28 cellular contexts compared by ENCODE assay signal in genomic region chr9:107368696-107369095, GRCh38.
DNase-seq lines count a peak whose midpoint lies in the region; ATAC-seq, FAIRE-seq and TF ChIP-seq lines count a peak whose summit lies in the region.
"Had no signal": no experiment of that assay in that cellular context is flagged by ENCODE, and none has a peak within 500 bp of the region (broad histone marks: within the 10 kb centered on the region; RNA-seq: fewer than 3 reads in every experiment).

No MANE protein-coding gene starts in this region.

- POLR2A ChIA-PET in HepG2 (lab: Yijun Ruan, JAX): interaction anchor here (1.6 to 2.2 kb wide), 4 partner anchors 21 to 85 kb away, joined by 3 to 8 read pairs (median 6); no protein-coding TSS in a partner anchor

- CTCF ChIA-PET in HepG2 (lab: Yijun Ruan, JAX; ENCODE audit: low intra/inter-chr PET ratio, low total read pairs): no interaction called here

- no peaks in the 10 kb centered on the region for H4K20me1 ChIP-seq in HepG2 (ENCODE audit: insufficient read depth, low read length)
- H4K20me1 ChIP-seq in neural progenitor cell (ENCODE audit: low read depth): no peaks in the 10 kb centered on the region
- H4K20me1 ChIP-seq: BLaER1 had no signal

- H3K27ac Mint-ChIP-seq in neural progenitor cell: no peak overlapping the region
- H3K27ac Mint-ChIP-seq in activated T-helper 17 cell treated with anti-CD3 and anti-CD28 coated beads, Interleukin-2, amount 50 U/mL, for 72 hours: no peak overlapping the region
- H3K27ac Mint-ChIP-seq: CD4-positive, alpha-beta T cell had no signal

- no peak for TF ChIP-seq POLR2A in HepG2 (IDR thresholded peaks at IDR 0.05; ENCODE audit: insufficient read depth in 1 of 2, low read depth in 2 of 2, low read length in 2 of 2)

- FAIRE-seq in HepG2 (lab: Jason Lieb, UNC): no peak
- FAIRE-seq: GM12878 had no signal

- H3K4me1 Mint-ChIP-seq in neural progenitor cell: peaks cover 24% of the 10 kb centered on the region
- no peaks in the 10 kb centered on the region for H3K4me1 Mint-ChIP-seq in activated T-helper 17 cell treated with anti-CD3 and anti-CD28 coated beads, Interleukin-2, amount 50 U/mL, for 72 hours

- H2AFZ ChIP-seq in HepG2 (ENCODE audit: low read length): no peak overlapping the region
- H2AFZ ChIP-seq in neural progenitor cell (replicated peaks): no peak overlapping the region
- H2AFZ ChIP-seq: PC-9 had no signal

- TF ChIP-seq CTCF in left ventricle myocardium inferior (IDR thresholded peaks at IDR 0.05; ENCODE audit: borderline replicate concordance) (no peak), HepG2 (CRISPR knock-in tag; IDR thresholded peaks at IDR 0.05) (no peak), neural progenitor cell (IDR thresholded peaks at IDR 0.05) (no peak)

- no peaks in the 10 kb centered on the region for H3F3A ChIP-seq in neural progenitor cell (ENCODE audit: low read depth)

- H3K4me1 ChIP-seq in left ventricle myocardium inferior (no peaks in the 10 kb centered on the region), HepG2 (ENCODE audit: insufficient read depth, low read length) (peaks cover 22% of the 10 kb centered on the region), neural progenitor cell (peaks cover 16% of the 10 kb centered on the region)

- peak; percentile 45 for DNase-seq in left cardiac atrium
- no peak for DNase-seq in left ventricle myocardium inferior
- DNase-seq in HepG2 (ENCODE audit: low spot score): peak; percentile 33
- peak; percentile 23 for DNase-seq in neural progenitor cell (ENCODE audit: low spot score)
- DNase-seq: ACHN; CD4-positive, alpha-beta T cell; COR-L47; DMS 273 treated with DMSO at 0.1 percent for 48 hours; DMS79 treated with DMSO at 0.1 percent for 48 hours; GOT3; NCI-H1105; NCI-H146; NCI-H2029 treated with DMSO at 0.1 percent for 48 hours; NCI-H226; NCI-H510A treated with DMSO at 0.1 percent for 48 hours; NCI-H748 treated with DMSO at 0.1 percent for 48 hours; PC-9; SIG-M5 had no signal

- in situ Hi-C loops in HepG2 (cut with HindIII; ENCODE audit: extremely low pct_ligation_motif_present, low pct_unique_long_range_greater_than_20kb): no loop called here

- TF ChIP-seq RAD21 in HepG2 (CRISPR knock-in tag; IDR thresholded peaks at IDR 0.05): no peak

- no peaks in the 10 kb centered on the region for H3K36me3 ChIP-seq in left ventricle myocardium inferior
- H3K36me3 ChIP-seq in HepG2 (replicated peaks in 1 of 2; ENCODE audit: control insufficient read depth in 1 of 2, insufficient read depth in 2 of 2, low read length in 2 of 2): no peaks in the 10 kb centered on the region
- no peaks in the 10 kb centered on the region for H3K36me3 ChIP-seq in neural progenitor cell
- H3K36me3 ChIP-seq: BLaER1 had no signal

- H3K9me3 ChIP-seq in left ventricle myocardium inferior (replicated peaks): no peaks in the 10 kb centered on the region
- H3K9me3 ChIP-seq in HepG2 (ENCODE audit: low read length): no peaks in the 10 kb centered on the region
- no peaks in the 10 kb centered on the region for H3K9me3 ChIP-seq in neural progenitor cell (ENCODE audit: low read depth)
- H3K9me3 ChIP-seq: BLaER1 had no signal

- intact Hi-C loops in left cardiac atrium (cut with DNase I) (no loop called here), left ventricle myocardium inferior (cut with micrococcal nuclease) (no loop called here), HepG2 (cut with micrococcal nuclease; ENCODE audit: unreplicated experiment) (no loop called here)

- H3K27me3 Mint-ChIP-seq in neural progenitor cell (ENCODE audit: insufficient read depth, low read depth): peaks cover 6% of the 10 kb centered on the region
- peaks cover 3% of the 10 kb centered on the region for H3K27me3 Mint-ChIP-seq in activated T-helper 17 cell treated with anti-CD3 and anti-CD28 coated beads, Interleukin-2, amount 50 U/mL, for 72 hours

- H3K79me2 ChIP-seq in HepG2 (ENCODE audit: insufficient read depth, low read length) (no peaks in the 10 kb centered on the region), neural progenitor cell (ENCODE audit: low read depth) (no peaks in the 10 kb centered on the region)

- H3K27me3 ChIP-seq in left ventricle myocardium inferior (ENCODE audit: low read depth) (no peaks in the 10 kb centered on the region), HepG2 (ENCODE audit: control insufficient read depth in 1 of 2, insufficient read depth in 2 of 2, low read length in 2 of 2) (no peaks in the 10 kb centered on the region), neural progenitor cell (no peaks in the 10 kb centered on the region)
- H3K27me3 ChIP-seq: BLaER1 had no signal

- TF ChIP-seq EP300 in HepG2 (IDR thresholded peaks at IDR 0.05; ENCODE audit: low read depth in 2 of 2, low read length in 2 of 2) (no peak), HepG2 (CRISPR knock-in tag; IDR thresholded peaks at IDR 0.05; ENCODE audit: borderline replicate concordance) (no peak)

- H3K36me3 Mint-ChIP-seq in neural progenitor cell: no peaks in the 10 kb centered on the region
- no peaks in the 10 kb centered on the region for H3K36me3 Mint-ChIP-seq in activated T-helper 17 cell treated with anti-CD3 and anti-CD28 coated beads, Interleukin-2, amount 50 U/mL, for 72 hours (ENCODE audit: low read depth)
- H3K36me3 Mint-ChIP-seq: IgD-negative memory B cell had no signal

- 4% methylated on average over 9 of the region's 9 CpGs for WGBS in HepG2 (ENCODE audit: low lambda C conversion rate)

- H3K27ac ChIP-seq in left ventricle myocardium inferior (replicated peaks) (no peak overlapping the region), HepG2 (ENCODE audit: extremely low read length, insufficient read depth, low read length) (no peak overlapping the region), neural progenitor cell (no peak overlapping the region)
- H3K27ac ChIP-seq: 22Rv1, BLaER1, PC-9, RWPE1 had no signal

- ATAC-seq in left cardiac atrium (no peak), HepG2 (peak; percentile 27; the same call in 1 of the 3 replicates), GM19351 (IDR thresholded peaks at IDR 0.05; ENCODE audit: unreplicated experiment) (no peak), GM21825 (IDR thresholded peaks at IDR 0.05; ENCODE audit: unreplicated experiment) (no peak), HG02981 (IDR thresholded peaks at IDR 0.05; ENCODE audit: unreplicated experiment) (no peak)
- ATAC-seq in activated T-helper 17 cell treated with anti-CD3 and anti-CD28 coated beads, Interleukin-2, amount 50 U/mL, for 72 hours (replicated peaks): no peak
- ATAC-seq: HCT116 had no signal

- H3K9me3 Mint-ChIP-seq in neural progenitor cell: no peaks in the 10 kb centered on the region
- H3K9me3 Mint-ChIP-seq in activated T-helper 17 cell treated with anti-CD3 and anti-CD28 coated beads, Interleukin-2, amount 50 U/mL, for 72 hours: no peaks in the 10 kb centered on the region
- H3K9me3 Mint-ChIP-seq: CD4-positive, alpha-beta T cell; IgD-negative memory B cell had no signal

- peak overlapping the region; percentile 47; the same call in 1 of the 2 replicates for H3K4me2 ChIP-seq in HepG2 (ENCODE audit: low read depth, low read length)
- H3K4me2 ChIP-seq in neural progenitor cell: no peak overlapping the region
- H3K4me2 ChIP-seq: PC-9 had no signal

- no peak overlapping the region for H3K9ac ChIP-seq in HepG2 (ENCODE audit: insufficient read depth, low read depth, low read length)
- H3K9ac ChIP-seq in neural progenitor cell: no peak overlapping the region
- H3K9ac ChIP-seq: BLaER1 had no signal

- no peak overlapping the region for H3K4me3 Mint-ChIP-seq in neural progenitor cell
- no peak overlapping the region for H3K4me3 Mint-ChIP-seq in activated T-helper 17 cell treated with anti-CD3 and anti-CD28 coated beads, Interleukin-2, amount 50 U/mL, for 72 hours
- H3K4me3 Mint-ChIP-seq: CD4-positive, alpha-beta T cell; IgD-negative memory B cell had no signal

- no peak overlapping the region for H3K4me3 ChIP-seq in left ventricle myocardium inferior
- peak overlapping the region in 1 of 3 experiments; percentile 3; a peak in 1 of 6 replicates for H3K4me3 ChIP-seq in HepG2 (replicated peaks in 1 of 3; ENCODE audit: insufficient read depth in 1 of 3, low read depth in 2 of 3, low read length in 3 of 3)
- no peak overlapping the region for H3K4me3 ChIP-seq in neural progenitor cell
- H3K4me3 ChIP-seq: BLaER1, GM12878, PC-9 had no signal

- BruUV-seq in HepG2 (replicated peaks; lab: Mats Ljungman, UMichigan): no TSS peak

TF ChIP-seq in HepG2, 621 proteins besides CTCF, POLR2A, EP300 and RAD21 (continues in another document):
- 0 out of 2 replicates have a peak, but pooled peaks have one; percentile 26 for TF ChIP-seq ZMYM4 (CRISPR knock-in tag; IDR thresholded peaks at IDR 0.05)
- no peak for TF ChIP-seq ZNF792 (CRISPR knock-in tag; IDR thresholded peaks at IDR 0.05)
- 0 out of 2 replicates have a peak, but pooled peaks have one; percentile 16 for TF ChIP-seq ZNF441 (CRISPR knock-in tag; IDR thresholded peaks at IDR 0.05; ENCODE audit: borderline replicate concordance)
- peak; percentile 32; the same call in 1 of the 2 replicates for TF ChIP-seq SALL1 (CRISPR knock-in tag; IDR thresholded peaks at IDR 0.05)
- no peak for TF ChIP-seq SRSF9 (IDR thresholded peaks at IDR 0.05; ENCODE audit: borderline replicate concordance, insufficient read depth, low read depth, low read length, poor library complexity, severe bottlenecking)
- TF ChIP-seq PITX1 (CRISPR knock-in tag; IDR thresholded peaks at IDR 0.05): 0 out of 2 replicates have a peak, but pooled peaks have one; percentile 41
- no peak for TF ChIP-seq KLF16 (CRISPR knock-in tag; IDR thresholded peaks at IDR 0.05)
- peak; percentile 32; the same call in 1 of the 2 replicates for TF ChIP-seq BCL6 (CRISPR knock-in tag; IDR thresholded peaks at IDR 0.05)
- TF ChIP-seq ARNT (IDR thresholded peaks at IDR 0.05): no peak
- peak; percentile 18; the same call in 1 of the 2 replicates for TF ChIP-seq MED1 (CRISPR knock-in tag; IDR thresholded peaks at IDR 0.05)
- TF ChIP-seq USF2 (IDR thresholded peaks at IDR 0.05; ENCODE audit: low read depth, low read length): 0 out of 2 replicates have a peak, but pooled peaks have one; percentile 35
- peak; percentile 70; the same call in 1 of the 2 replicates for TF ChIP-seq USF2 (CRISPR knock-in tag; IDR thresholded peaks at IDR 0.05; ENCODE audit: borderline replicate concordance)
